In the genomic region with DNA sequence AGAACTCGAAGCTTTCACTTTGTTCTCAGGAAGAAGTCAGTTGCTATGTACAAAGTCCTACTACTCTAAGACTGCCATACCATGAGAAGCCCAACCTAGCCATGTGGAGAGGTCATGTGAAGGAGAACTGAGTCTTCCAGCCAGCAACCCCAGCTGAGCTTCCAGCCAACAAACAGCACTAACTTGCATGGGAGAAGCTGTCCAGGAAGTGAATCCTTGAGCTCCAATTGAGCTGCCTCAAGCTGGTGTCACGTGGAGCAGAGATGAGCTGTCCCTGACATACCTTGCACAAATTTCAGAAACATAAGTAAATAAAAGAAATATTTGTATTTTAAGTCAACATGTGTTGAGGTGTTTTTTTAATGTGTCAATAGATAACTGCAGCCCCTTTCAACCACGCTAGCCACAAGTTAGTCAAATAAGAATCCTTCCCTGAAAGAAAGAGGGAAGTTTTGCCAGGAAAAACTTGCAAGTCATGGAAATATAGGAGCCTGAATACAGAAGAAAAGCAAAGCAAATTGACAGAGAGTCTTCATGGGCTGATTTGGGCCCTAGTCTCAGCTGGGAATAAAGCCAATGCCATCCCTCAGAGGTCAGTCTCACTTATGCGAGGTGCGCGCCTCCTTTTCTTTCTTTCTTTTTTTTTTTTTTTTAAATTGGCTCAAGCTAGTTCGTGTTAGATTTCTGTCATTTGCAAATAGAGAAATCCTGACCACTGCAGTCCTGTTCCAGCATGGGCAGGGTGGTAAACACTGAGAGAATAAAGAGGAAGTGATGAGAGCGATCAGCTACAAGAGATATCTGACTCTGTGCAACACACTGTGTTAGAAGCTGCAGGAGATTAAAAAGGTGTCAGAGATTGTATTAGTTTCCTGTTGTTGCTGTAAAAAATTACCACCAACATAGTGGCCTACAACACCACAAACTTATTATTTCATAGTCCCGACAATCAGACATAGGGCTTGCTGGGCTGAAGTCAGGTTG, we compare ENCODE assay signal across 13 cellular contexts.
DNase-seq lines count a peak whose midpoint lies in the region; ATAC-seq and TF ChIP-seq lines count a peak whose summit lies in the region.
"Had no signal": no experiment of that assay in that cellular context is flagged by ENCODE, and none has a peak within 500 bp of the region (broad histone marks: within the 10 kb centered on the region; RNA-seq: fewer than 3 reads in every experiment).

No MANE protein-coding gene starts in this region.

- peak; percentile 46 for DNase-seq in EL
- DNase-seq in OCI-M1 (lab: John Stamatoyannopoulos, UW), result peak; percentile 68
- peak; percentile 52 to 65 for DNase-seq in dermis microvascular lymphatic vessel endothelial cell (ENCODE audit: low read depth in 2 of 2)
- no peak for DNase-seq in BE2C
- no peak for DNase-seq in effector CD8-positive, alpha-beta T cell (lab: John Stamatoyannopoulos, UW)
- DNase-seq: activated naive CD4-positive, alpha-beta T cell treated with Interleukin-2 at 50 U/mL for 16 hours; CD4-positive, alpha-beta memory T cell; HCEC 1CT; NCI-H2227 treated with DMSO at 0.1 percent for 48 hours had no signal

- peaks cover 11% of the 10 kb centered on the region for H3K4me1 ChIP-seq in mesodermal cell (ENCODE audit: control insufficient read depth, insufficient read depth, low read length, poor library complexity, severe bottlenecking)
- H3K4me1 ChIP-seq in BE2C, result no peaks in the 10 kb centered on the region; the same call in 1 of the 2 replicates

- 86 to 90% methylated on average over 2 of the region's 9 CpGs for WGBS in mesodermal cell (ENCODE audit: insufficient coverage in 2 of 2), 2 experiments

- ATAC-seq in GM18505 (IDR thresholded peaks at IDR 0.05; ENCODE audit: unreplicated experiment) (no peak), GM19452 (IDR thresholded peaks at IDR 0.05; ENCODE audit: unreplicated experiment) (no peak)

- TF ChIP-seq CTCF in BE2C (IDR thresholded peaks at IDR 0.05; ENCODE audit: low read depth, low read length), result no peak

- TF ChIP-seq POLR2A in GM18505 (IDR thresholded peaks at IDR 0.05; ENCODE audit: borderline replicate concordance, extremely low read depth, insufficient read depth, insufficient read length), result no peak

- H3K27ac ChIP-seq in mesodermal cell (ENCODE audit: low read depth, low read length, severe bottlenecking), result peak overlapping the region; percentile 94

- H3K4me3 ChIP-seq in mesodermal cell (ENCODE audit: extremely low read depth, insufficient read depth, low read length, poor library complexity, severe bottlenecking), result no peak overlapping the region
- no peak overlapping the region for H3K4me3 ChIP-seq in BE2C (ENCODE audit: low read depth, low read length)
- H3K4me3 ChIP-seq: smooth muscle cell had no signal

- no peaks in the 10 kb centered on the region for H3K9me3 ChIP-seq in mesodermal cell (ENCODE audit: control insufficient read depth, low read length)
- no peaks in the 10 kb centered on the region for H3K9me3 ChIP-seq in BE2C

- H3K36me3 ChIP-seq in mesodermal cell (ENCODE audit: control insufficient read depth, insufficient read depth, low read length), result peaks cover 7% of the 10 kb centered on the region
- H3K36me3 ChIP-seq in BE2C, result no peaks in the 10 kb centered on the region

- H3K27me3 ChIP-seq in BE2C, result no peaks in the 10 kb centered on the region

Comparison
In these comparisons a context has a peak if more than half of its experiments do, and no peak if none do; other contexts are left out.
1. DNase-seq: peak in EL (single experiment), OCI-M1 (single experiment) and dermis microvascular lymphatic vessel endothelial cell (2 of 2); none in BE2C (single experiment) and effector CD8-positive, alpha-beta T cell (single experiment).